ENCODE assay signal across 8 cellular contexts in the genomic region with DNA sequence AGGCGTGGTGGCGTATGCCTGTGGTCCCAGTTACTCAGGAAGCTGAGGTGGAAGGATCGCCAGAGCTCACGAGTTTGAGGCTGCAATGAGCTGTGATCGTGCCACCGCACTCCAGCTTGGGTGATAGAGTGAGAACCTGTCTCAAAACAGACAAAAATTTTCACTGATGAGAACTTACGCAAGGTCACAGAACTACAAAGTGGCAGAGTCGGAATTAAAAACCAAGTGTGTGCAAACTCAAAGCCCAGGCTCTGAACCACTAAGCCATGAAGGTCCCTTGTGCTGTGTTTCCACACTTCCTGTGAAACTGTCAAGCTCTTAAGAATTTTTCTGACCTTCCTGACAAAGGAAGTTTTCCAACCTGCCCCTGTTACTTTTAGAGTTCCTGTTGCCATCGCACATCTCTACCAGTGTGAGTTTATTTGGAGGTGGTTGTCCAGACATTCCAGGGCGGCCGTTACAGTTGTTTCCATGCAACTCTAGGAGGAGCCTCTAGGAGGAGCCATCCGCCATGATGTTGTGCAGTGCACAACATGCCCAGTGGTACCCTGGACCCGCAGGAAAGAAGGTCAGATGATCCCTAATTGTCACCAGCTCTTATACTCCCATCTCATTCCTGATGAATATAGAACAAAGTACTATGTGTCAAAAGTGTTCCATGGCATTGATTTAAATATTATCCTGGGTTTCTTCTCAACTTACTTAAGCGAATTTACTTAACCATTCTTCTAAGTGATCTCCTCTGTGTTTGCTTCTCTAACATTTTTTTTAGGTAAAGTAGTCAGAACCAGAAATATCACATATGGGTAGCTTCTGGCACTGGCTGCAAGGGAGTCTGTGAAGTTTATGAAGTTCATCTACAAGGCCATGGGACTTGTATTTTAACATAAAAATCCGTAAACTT. TPM values are rescaled to one million over a fixed set of nuclear protein-coding genes. Genes with fewer than 3 reads are reported as not detected.
A peak's percentile ranks its signal among the peaks of the same experiment; 100 is the strongest.
DNase-seq lines count a peak whose midpoint lies in the region; ATAC-seq lines count a peak whose summit lies in the region.

No MANE protein-coding gene starts in this region.

- DNase-seq in GF-D8 (lab: John Stamatoyannopoulos, UW) (peak; percentile 76), HuH-7.5 (ENCODE audit: low spot score) (peak; percentile 60), amniotic epithelial cell (ENCODE audit: low read depth) (peak; percentile 40), lung microvascular endothelial cell (ENCODE audit: low read depth in 2 of 2) (peak; percentile 31 to 44), NCI-H1930 (lab: John Stamatoyannopoulos, UW) (no peak), NCI-H2081 treated with DMSO at 0.1 percent for 48 hours (lab: John Stamatoyannopoulos, UW) (no peak)
- DNase-seq in activated naive CD4-positive, alpha-beta T cell (lab: John Stamatoyannopoulos, UW) = no peak
- DNase-seq in naive thymus-derived CD8-positive, alpha-beta T cell = no peak

- H3K4me3 Mint-ChIP-seq in naive thymus-derived CD8-positive, alpha-beta T cell = no peak overlapping the region

- no peaks in the 10 kb centered on the region for H3K36me3 Mint-ChIP-seq in naive thymus-derived CD8-positive, alpha-beta T cell

- H3K27me3 Mint-ChIP-seq in naive thymus-derived CD8-positive, alpha-beta T cell = peaks cover 5 to 13% (median 7%) of the 10 kb centered on the region in 5 donors

- POLR2A ChIA-PET in naive thymus-derived CD8-positive, alpha-beta T cell (lab: Charles Lee) = no interaction called here

- H3K27ac Mint-ChIP-seq in naive thymus-derived CD8-positive, alpha-beta T cell = no peak overlapping the region

- no peaks in the 10 kb centered on the region for H3K4me1 Mint-ChIP-seq in naive thymus-derived CD8-positive, alpha-beta T cell

- no peak for ATAC-seq in naive thymus-derived CD8-positive, alpha-beta T cell

- H3K9me3 Mint-ChIP-seq in naive thymus-derived CD8-positive, alpha-beta T cell = peaks cover 0 to 1% (median 0%) of the 10 kb centered on the region in 9 donors

RNA-seq across cellular contexts. Expression of gene LYZL1, which starts 49.0 kb away (rescaled TPM):
- not detected in 2 replicates for total RNA-seq in lung microvascular endothelial cell
- not detected for total RNA-seq in naive thymus-derived CD8-positive, alpha-beta T cell
- not detected for polyA plus RNA-seq in naive thymus-derived CD8-positive, alpha-beta T cell

Comparison
In these comparisons a context has a peak if more than half of its experiments do, and no peak if none do; other contexts are left out.
1. DNase-seq: peak in GF-D8 (single experiment), HuH-7.5 (single experiment), amniotic epithelial cell (single experiment) and lung microvascular endothelial cell (2 of 2); none in activated naive CD4-positive, alpha-beta T cell (0 of 4), NCI-H1930 (0 of 2), naive thymus-derived CD8-positive, alpha-beta T cell (0 of 10) and NCI-H2081 treated with DMSO at 0.1 percent for 48 hours (single experiment).